Comparison of ENCODE assay signal across 9 cellular contexts in the genomic region with DNA sequence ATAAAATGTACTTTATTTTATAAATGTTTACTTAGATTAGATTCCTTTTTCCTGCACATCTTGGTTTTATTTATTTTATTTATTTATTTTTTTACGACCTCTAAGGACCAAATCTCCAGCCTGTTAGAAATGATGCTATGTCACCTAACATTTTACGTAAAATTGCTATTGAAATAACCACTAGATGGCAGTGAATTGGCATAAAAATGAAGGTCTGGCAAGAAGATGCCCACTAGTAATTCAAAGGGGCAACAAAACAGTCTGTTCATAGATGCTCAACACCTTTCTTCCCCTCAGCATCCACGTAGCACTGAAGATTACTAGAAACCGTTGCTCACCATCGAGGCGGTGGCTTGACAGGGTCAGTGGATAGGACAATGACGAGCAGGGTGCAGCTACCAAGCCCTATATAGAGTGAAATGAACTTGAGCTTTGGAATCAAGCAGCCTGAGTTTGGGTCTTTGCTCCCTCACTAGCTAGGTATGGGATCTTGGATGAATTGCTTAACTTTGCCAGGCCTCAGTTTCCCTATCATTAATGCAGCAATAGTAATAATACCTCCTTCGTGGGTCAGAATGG.
DNase-seq lines count a peak whose midpoint lies in the region; ATAC-seq, FAIRE-seq and TF ChIP-seq lines count a peak whose summit lies in the region.
"Had no signal": no experiment of that assay in that cellular context is flagged by ENCODE, and none has a peak within 500 bp of the region (broad histone marks: within the 10 kb centered on the region; RNA-seq: fewer than 3 reads in every experiment).

No MANE protein-coding gene starts in this region.

- H3K4me3 Mint-ChIP-seq in astrocyte (ENCODE audit: unreplicated experiment), result no peak overlapping the region

- FAIRE-seq in astrocyte (lab: Jason Lieb, UNC) (no peak), kidney (lab: Jason Lieb, UNC) (peak; percentile 85)

- intact Hi-C loops in kidney (cut with DNase I), result loop anchor here (10.0 kb wide), 1 partner anchor 341 kb away; no protein-coding TSS in a partner anchor

- no peak for TF ChIP-seq POLR2A in GM18505 (IDR thresholded peaks at IDR 0.05; ENCODE audit: borderline replicate concordance, extremely low read depth, insufficient read depth, insufficient read length)

- H3K27ac ChIP-seq in astrocyte (ENCODE audit: low read depth, low read length), result no peak overlapping the region
- H3K27ac ChIP-seq in kidney (ENCODE audit: low read depth in 2 of 2, low read length in 2 of 2), result no peak overlapping the region
- H3K27ac ChIP-seq: SJSA1 had no signal

- H3K9ac ChIP-seq in astrocyte (ENCODE audit: low read length) (no peak overlapping the region), kidney (ENCODE audit: low read length in 2 of 2) (no peak overlapping the region)

- no peaks in the 10 kb centered on the region for H3K79me2 ChIP-seq in astrocyte (ENCODE audit: insufficient read depth, low read length)

- no peak overlapping the region for H3K4me2 ChIP-seq in astrocyte (ENCODE audit: low read length)

- peaks cover 2% of the 10 kb centered on the region for H3K36me3 Mint-ChIP-seq in astrocyte (ENCODE audit: low read depth, unreplicated experiment)
- no peaks in the 10 kb centered on the region for H3K36me3 Mint-ChIP-seq in activated naive CD4-positive, alpha-beta T cell treated with anti-CD3 and anti-CD28 coated beads, Interleukin-2, amount 50 U/mL, for 72 hours

- H3K9me3 ChIP-seq in astrocyte (ENCODE audit: insufficient read depth, low read depth, low read length), result no peaks in the 10 kb centered on the region
- H3K9me3 ChIP-seq in kidney (ENCODE audit: control insufficient read depth in 1 of 2, low read length in 2 of 2), result no peaks in the 10 kb centered on the region
- H3K9me3 ChIP-seq: SJSA1 had no signal

- DNase-seq in GM10266 (ENCODE audit: extremely low spot score), result peak; percentile 12
- DNase-seq in NCI-H146 (lab: John Stamatoyannopoulos, UW), result peak; percentile 29
- peak; percentile 18 for DNase-seq in astrocyte (ENCODE audit: low read depth)
- no peak for DNase-seq in kidney
- no peak for DNase-seq in activated naive CD4-positive, alpha-beta T cell treated with anti-CD3 and anti-CD28 coated beads, Interleukin-2, amount 50 U/mL, for 72 hours (ENCODE audit: low spot score in 2 of 2)

- peaks cover 2% of the 10 kb centered on the region for H3K9me3 Mint-ChIP-seq in astrocyte (ENCODE audit: unreplicated experiment)
- peaks cover 4 to 5% of the 10 kb centered on the region in 2 donors for H3K9me3 Mint-ChIP-seq in activated naive CD4-positive, alpha-beta T cell treated with anti-CD3 and anti-CD28 coated beads, Interleukin-2, amount 50 U/mL, for 72 hours

- no peaks in the 10 kb centered on the region for H3K27me3 Mint-ChIP-seq in astrocyte (ENCODE audit: low read depth, unreplicated experiment)

- H2AFZ ChIP-seq in astrocyte (ENCODE audit: low read depth, low read length), result no peak overlapping the region

- TF ChIP-seq CTCF in GM10266 (IDR thresholded peaks at IDR 0.05; ENCODE audit: control insufficient read depth, insufficient read depth, low read depth, missing control alignments) (peak; percentile 35), astrocyte (IDR thresholded peaks at IDR 0.05; ENCODE audit: insufficient read depth, low read depth, low read length) (peak; percentile 48), kidney (IDR thresholded peaks at IDR 0.05; ENCODE audit: borderline replicate concordance, extremely low read depth, insufficient read depth) (peak; percentile 47)

- H3K27me3 ChIP-seq in astrocyte (ENCODE audit: insufficient read depth, low read length), result no peaks in the 10 kb centered on the region
- H3K27me3 ChIP-seq: SJSA1 had no signal

- H4K20me1 ChIP-seq in astrocyte (ENCODE audit: insufficient read depth, low read length), result no peaks in the 10 kb centered on the region

- H3K27ac Mint-ChIP-seq in astrocyte (ENCODE audit: unreplicated experiment), result no peak overlapping the region
- no peak overlapping the region for H3K27ac Mint-ChIP-seq in activated naive CD4-positive, alpha-beta T cell treated with anti-CD3 and anti-CD28 coated beads, Interleukin-2, amount 50 U/mL, for 72 hours

- H3K36me3 ChIP-seq in astrocyte (ENCODE audit: insufficient read depth, low read length) (no peaks in the 10 kb centered on the region), kidney (ENCODE audit: control insufficient read depth in 1 of 2, insufficient read depth in 2 of 2, low read length in 2 of 2) (no peaks in the 10 kb centered on the region)
- H3K36me3 ChIP-seq: SJSA1 had no signal

- ATAC-seq in GM18498 (IDR thresholded peaks at IDR 0.05; ENCODE audit: unreplicated experiment), result no peak
- ATAC-seq in GM19463 (IDR thresholded peaks at IDR 0.05; ENCODE audit: unreplicated experiment), result no peak
- no peak for ATAC-seq in activated naive CD4-positive, alpha-beta T cell treated with anti-CD3 and anti-CD28 coated beads, Interleukin-2, amount 50 U/mL, for 72 hours
- ATAC-seq in GM18505 (IDR thresholded peaks at IDR 0.05; ENCODE audit: unreplicated experiment), result no peak

- H3K4me3 ChIP-seq in astrocyte (ENCODE audit: insufficient read depth, low read depth, low read length) (no peak overlapping the region), kidney (ENCODE audit: low read length in 2 of 2) (no peak overlapping the region)
- H3K4me3 ChIP-seq: SJSA1 had no signal

- H3K4me1 ChIP-seq in astrocyte (ENCODE audit: insufficient read depth, low read length) (no peaks in the 10 kb centered on the region), kidney (ENCODE audit: control insufficient read depth in 1 of 2, insufficient read depth in 1 of 2, low read depth in 1 of 2, low read length in 2 of 2) (no peaks in the 10 kb centered on the region)
- H3K4me1 ChIP-seq: SJSA1 had no signal

- peaks cover 11% of the 10 kb centered on the region for H3K4me1 Mint-ChIP-seq in astrocyte (ENCODE audit: low read depth, unreplicated experiment)

Comparison
In these comparisons a context has a peak if more than half of its experiments do, and no peak if none do; other contexts are left out.
1. DNase-seq: peak in GM10266 (single experiment), NCI-H146 (single experiment) and astrocyte (single experiment); none in kidney (single experiment) and activated naive CD4-positive, alpha-beta T cell treated with anti-CD3 and anti-CD28 coated beads, Interleukin-2, amount 50 U/mL, for 72 hours (0 of 2).
2. Peak in every context shown above with its lines, with median percentiles within 50 percentile points of each other: CTCF ChIP-seq.